ENCODE assay signal across 9 cellular contexts in genomic region chr3:25007974-25008658, GRCh38.
DNase-seq lines count a peak whose midpoint lies in the region; ATAC-seq, FAIRE-seq and TF ChIP-seq lines count a peak whose summit lies in the region.
"Had no signal": no experiment of that assay in that cellular context is flagged by ENCODE, and none has a peak within 500 bp of the region (broad histone marks: within the 10 kb centered on the region; RNA-seq: fewer than 3 reads in every experiment).

No MANE protein-coding gene starts in this region.

- FAIRE-seq in GM19239 (lab: Jason Lieb, UNC): peak; percentile 18

- ATAC-seq in HG02938 (IDR thresholded peaks at IDR 0.05; ENCODE audit: unreplicated experiment): peak; percentile 100
- no peak for ATAC-seq in activated CD4-positive, alpha-beta T cell treated with anti-CD3 and anti-CD28 coated beads for 36 hours

- H3K9me3 Mint-ChIP-seq in nephron progenitor cell: no peaks in the 10 kb centered on the region
- peaks cover 5% of the 10 kb centered on the region for H3K9me3 Mint-ChIP-seq in activated CD4-positive, alpha-beta T cell treated with anti-CD3 and anti-CD28 coated beads for 36 hours (ENCODE audit: low read depth)

- no peaks in the 10 kb centered on the region for H3K36me3 Mint-ChIP-seq in nephron progenitor cell (ENCODE audit: low read depth)
- no peaks in the 10 kb centered on the region for H3K36me3 Mint-ChIP-seq in activated CD4-positive, alpha-beta T cell treated with anti-CD3 and anti-CD28 coated beads for 36 hours (ENCODE audit: low read depth)
- H3K36me3 Mint-ChIP-seq: memory B cell had no signal

- no peaks in the 10 kb centered on the region; the same call in none of the 2 replicates for H3K27me3 ChIP-seq in SJCRH30

- no peaks in the 10 kb centered on the region for H3K4me1 ChIP-seq in SJCRH30

- DNase-seq in GM19239 (ENCODE audit: insufficient read length, low spot score): peak; percentile 4
- DNase-seq in amniotic stem cell (lab: John Stamatoyannopoulos, UW): peak; percentile 8
- DNase-seq in nephron progenitor cell: no peak
- no peak for DNase-seq in activated CD4-positive, alpha-beta T cell treated with anti-CD3 and anti-CD28 coated beads for 36 hours
- no peak for DNase-seq in NCI-H1417 (lab: John Stamatoyannopoulos, UW)
- DNase-seq in NCI-H526 treated with DMSO at 0.1 percent for 48 hours (lab: John Stamatoyannopoulos, UW): no peak
- no peak for DNase-seq in SJCRH30

- peaks cover 40% of the 10 kb centered on the region for H3K4me1 Mint-ChIP-seq in nephron progenitor cell
- H3K4me1 Mint-ChIP-seq in activated CD4-positive, alpha-beta T cell treated with anti-CD3 and anti-CD28 coated beads for 36 hours: no peaks in the 10 kb centered on the region
- H3K4me1 Mint-ChIP-seq: memory B cell had no signal

- H3K4me3 ChIP-seq in SJCRH30: no peak overlapping the region

- H3K4me3 Mint-ChIP-seq in nephron progenitor cell: no peak overlapping the region
- H3K4me3 Mint-ChIP-seq in activated CD4-positive, alpha-beta T cell treated with anti-CD3 and anti-CD28 coated beads for 36 hours: no peak overlapping the region
- H3K4me3 Mint-ChIP-seq: memory B cell had no signal

- POLR2A ChIA-PET in activated CD4-positive, alpha-beta T cell treated with anti-CD3 and anti-CD28 coated beads for 36 hours (lab: Charles Lee): no interaction called here

- H3K9me3 ChIP-seq in SJCRH30 (replicated peaks): no peaks in the 10 kb centered on the region

- intact Hi-C loops in activated CD4-positive, alpha-beta T cell treated with anti-CD3 and anti-CD28 coated beads for 36 hours (cut with DNase I, micrococcal nuclease): no loop called here

- CTCF ChIA-PET in activated CD4-positive, alpha-beta T cell treated with anti-CD3 and anti-CD28 coated beads for 36 hours (lab: Charles Lee): no interaction called here

- H3K27ac Mint-ChIP-seq in nephron progenitor cell: peak overlapping the region; percentile 94
- no peak overlapping the region for H3K27ac Mint-ChIP-seq in activated CD4-positive, alpha-beta T cell treated with anti-CD3 and anti-CD28 coated beads for 36 hours
- H3K27ac Mint-ChIP-seq: memory B cell had no signal

- H3K36me3 ChIP-seq in SJCRH30: no peaks in the 10 kb centered on the region

- no peak overlapping the region for H3K27ac ChIP-seq in SJCRH30

- peaks cover 3% of the 10 kb centered on the region for H3K27me3 Mint-ChIP-seq in nephron progenitor cell (ENCODE audit: low read depth, poor library complexity)
- H3K27me3 Mint-ChIP-seq in activated CD4-positive, alpha-beta T cell treated with anti-CD3 and anti-CD28 coated beads for 36 hours: no peaks in the 10 kb centered on the region
- H3K27me3 Mint-ChIP-seq: memory B cell had no signal

- TF ChIP-seq CTCF in nephron progenitor cell (IDR thresholded peaks at IDR 0.05): no peak

Comparison
In these comparisons a context has a peak if more than half of its experiments do, and no peak if none do; other contexts are left out.
1. DNase-seq: peak in GM19239 (single experiment) and amniotic stem cell (single experiment); none in nephron progenitor cell (single experiment), activated CD4-positive, alpha-beta T cell treated with anti-CD3 and anti-CD28 coated beads for 36 hours (single experiment), NCI-H1417 (0 of 3), NCI-H526 treated with DMSO at 0.1 percent for 48 hours (single experiment) and SJCRH30 (0 of 2).